In genomic region chr14:71138236-71139057, GRCh38 we compare ENCODE assay signal across 13 cellular contexts.
DNase-seq lines count a peak whose midpoint lies in the region; ATAC-seq and TF ChIP-seq lines count a peak whose summit lies in the region.
"Had no signal": no experiment of that assay in that cellular context is flagged by ENCODE, and none has a peak within 500 bp of the region (broad histone marks: within the 10 kb centered on the region; RNA-seq: fewer than 3 reads in every experiment).

No MANE protein-coding gene starts in this region.

- H3K9me3 ChIP-seq in OCI-LY7 (ENCODE audit: low read length) (peaks cover 17% of the 10 kb centered on the region; the same call in 1 of the 2 replicates), neural progenitor cell (ENCODE audit: low read depth) (no peaks in the 10 kb centered on the region)

- H3K27me3 ChIP-seq in dorsolateral prefrontal cortex (no peaks in the 10 kb centered on the region), neural progenitor cell (no peaks in the 10 kb centered on the region)

- peak; percentile 31 for DNase-seq in NCI-H2171 treated with DMSO at 0.1 percent for 48 hours (lab: John Stamatoyannopoulos, UW)
- no peak for DNase-seq in NCI-H2171 (lab: John Stamatoyannopoulos, UW)
- DNase-seq in OCI-LY7 (ENCODE audit: low spot score), result no peak
- no peak for DNase-seq in dorsolateral prefrontal cortex
- DNase-seq in neural progenitor cell (ENCODE audit: low spot score), result no peak
- no peak for DNase-seq in AG20443 (ENCODE audit: low spot score)
- DNase-seq in activated CD4-positive, alpha-beta T cell treated with anti-CD3 and anti-CD28 coated beads, Interleukin-2, amount 50 U/mL, for 1 hour, result no peak
- DNase-seq: NCI-H1436 had no signal

- peaks cover 13% of the 10 kb centered on the region for H3K9me3 Mint-ChIP-seq in neural progenitor cell
- H3K9me3 Mint-ChIP-seq: activated naive CD8-positive, alpha-beta T cell treated with anti-CD3 and anti-CD28 coated beads, Interleukin-2, amount 10 ng/mL, durations not matched to agents 7 days and 5 days; activated T-cell treated with anti-CD3 and anti-CD28 coated beads, Interleukin-2, amount 50 U/mL, for 24 hours; CD4-positive, alpha-beta T cell; central memory CD8-positive, alpha-beta T cell had no signal

- H3K79me2 ChIP-seq in OCI-LY7 (ENCODE audit: insufficient read depth, low read depth, low read length) (no peaks in the 10 kb centered on the region), neural progenitor cell (ENCODE audit: low read depth) (no peaks in the 10 kb centered on the region)

- H3K36me3 Mint-ChIP-seq in neural progenitor cell, result no peaks in the 10 kb centered on the region

- no TSS peak for BruUV-seq in OCI-LY7 (replicated peaks; lab: Mats Ljungman, UMichigan)

- ATAC-seq in GM19351 (IDR thresholded peaks at IDR 0.05; ENCODE audit: unreplicated experiment), result no peak

- H3K36me3 ChIP-seq in OCI-LY7 (ENCODE audit: insufficient read depth, low read length), result no peaks in the 10 kb centered on the region; the same call in 1 of the 2 replicates
- no peaks in the 10 kb centered on the region for H3K36me3 ChIP-seq in neural progenitor cell

- H3K4me2 ChIP-seq in OCI-LY7 (ENCODE audit: low read length) (peak overlapping the region; percentile 36), neural progenitor cell (no peak overlapping the region)

- H3K4me3 ChIP-seq in OCI-LY7 (ENCODE audit: low read depth, low read length, poor library complexity, severe bottlenecking) (no peak overlapping the region), dorsolateral prefrontal cortex (peak overlapping the region in 31 of 59 donors; percentile 25 to 63 (median 46)), neural progenitor cell (no peak overlapping the region)

- H3K9ac ChIP-seq in neural progenitor cell, result no peak overlapping the region

- H2AFZ ChIP-seq in OCI-LY7 (ENCODE audit: low read length) (peak overlapping the region; percentile 88), neural progenitor cell (replicated peaks) (no peak overlapping the region)

- POLR2A ChIA-PET in OCI-LY7 (lab: Charles Lee), result interaction anchor here (1.2 to 1.7 kb wide), 2 partner anchors 24 to 183 kb away, joined by 3 to 5 read pairs; no protein-coding TSS in a partner anchor

- H4K20me1 ChIP-seq in OCI-LY7 (ENCODE audit: insufficient read depth, low read length) (no peaks in the 10 kb centered on the region), neural progenitor cell (ENCODE audit: low read depth) (no peaks in the 10 kb centered on the region)

- H3K4me1 ChIP-seq in OCI-LY7 (ENCODE audit: insufficient read depth, low read length, poor library complexity, severe bottlenecking) (peaks cover 31% of the 10 kb centered on the region), neural progenitor cell (peaks cover 6% of the 10 kb centered on the region)

- peak overlapping the region; percentile 31 for H3K27ac Mint-ChIP-seq in neural progenitor cell
- H3K27ac Mint-ChIP-seq: activated naive CD8-positive, alpha-beta T cell treated with anti-CD3 and anti-CD28 coated beads, Interleukin-2, amount 10 ng/mL, durations not matched to agents 7 days and 5 days; activated T-cell treated with anti-CD3 and anti-CD28 coated beads, Interleukin-2, amount 50 U/mL, for 24 hours; CD4-positive, alpha-beta T cell had no signal

- peaks cover 8% of the 10 kb centered on the region for H3K4me1 Mint-ChIP-seq in neural progenitor cell

- H3F3A ChIP-seq in neural progenitor cell (ENCODE audit: low read depth), result no peaks in the 10 kb centered on the region

- CTCF ChIA-PET in OCI-LY7 (lab: Charles Lee; ENCODE audit: unreplicated experiment), result interaction anchor here (1.5 kb wide), 1 partner anchor 614 kb away, joined by 4 read pairs; no protein-coding TSS in a partner anchor

- peaks cover 4% of the 10 kb centered on the region for H3K27me3 Mint-ChIP-seq in neural progenitor cell (ENCODE audit: insufficient read depth, low read depth)
- H3K27me3 Mint-ChIP-seq: activated T-cell treated with anti-CD3 and anti-CD28 coated beads, Interleukin-2, amount 50 U/mL, for 24 hours; CD4-positive, alpha-beta T cell; central memory CD8-positive, alpha-beta T cell had no signal

- no peak overlapping the region for H3K4me3 Mint-ChIP-seq in neural progenitor cell
- H3K4me3 Mint-ChIP-seq: activated naive CD8-positive, alpha-beta T cell treated with anti-CD3 and anti-CD28 coated beads, Interleukin-2, amount 10 ng/mL, durations not matched to agents 7 days and 5 days; activated T-cell treated with anti-CD3 and anti-CD28 coated beads, Interleukin-2, amount 50 U/mL, for 24 hours; CD4-positive, alpha-beta T cell; central memory CD8-positive, alpha-beta T cell had no signal

- intact Hi-C loops in OCI-LY7 (cut with micrococcal nuclease; ENCODE audit: unreplicated experiment) (loop anchor here (1.0 to 2.0 kb wide), 5 partner anchors 22 to 716 kb away; partner anchors contain the start of gene SIPA1L1), dorsolateral prefrontal cortex (cut with DNase I) (loop anchor here (1.0 to 2.0 kb wide), 3 partner anchors 182 to 616 kb away; partner anchors contain the start of gene SIPA1L1 (in 1 of the 2))

- no peak for TF ChIP-seq CTCF in OCI-LY7 (conservative IDR thresholded peaks at IDR 0.05; ENCODE audit: low read length)
- no peak for TF ChIP-seq CTCF in dorsolateral prefrontal cortex (IDR thresholded peaks at IDR 0.05 in 54 of 56, conservative IDR thresholded peaks at IDR 0.05 in 2 of 56; ENCODE audit: low read depth in 1 of 56, partially characterized antibody in 56 of 56)
- TF ChIP-seq CTCF in neural progenitor cell (IDR thresholded peaks at IDR 0.05), result no peak

- H3K27ac ChIP-seq in OCI-LY7 (ENCODE audit: low read depth, low read length, poor library complexity, severe bottlenecking), result no peak overlapping the region
- peak overlapping the region in 2 of 59 donors; percentile 18 to 59 for H3K27ac ChIP-seq in dorsolateral prefrontal cortex
- no peak overlapping the region for H3K27ac ChIP-seq in neural progenitor cell

- no peaks in the 10 kb centered on the region for H3K9me2 ChIP-seq in OCI-LY7 (ENCODE audit: insufficient read depth, low read length)

Comparison
In these comparisons a context has a peak if more than half of its experiments do, and no peak if none do; other contexts are left out.
1. H3K4me3 ChIP-seq: peak in dorsolateral prefrontal cortex (31 of 59); none in OCI-LY7 (single experiment) and neural progenitor cell (single experiment).